26 cellular contexts compared by ENCODE assay signal in the genomic region with DNA sequence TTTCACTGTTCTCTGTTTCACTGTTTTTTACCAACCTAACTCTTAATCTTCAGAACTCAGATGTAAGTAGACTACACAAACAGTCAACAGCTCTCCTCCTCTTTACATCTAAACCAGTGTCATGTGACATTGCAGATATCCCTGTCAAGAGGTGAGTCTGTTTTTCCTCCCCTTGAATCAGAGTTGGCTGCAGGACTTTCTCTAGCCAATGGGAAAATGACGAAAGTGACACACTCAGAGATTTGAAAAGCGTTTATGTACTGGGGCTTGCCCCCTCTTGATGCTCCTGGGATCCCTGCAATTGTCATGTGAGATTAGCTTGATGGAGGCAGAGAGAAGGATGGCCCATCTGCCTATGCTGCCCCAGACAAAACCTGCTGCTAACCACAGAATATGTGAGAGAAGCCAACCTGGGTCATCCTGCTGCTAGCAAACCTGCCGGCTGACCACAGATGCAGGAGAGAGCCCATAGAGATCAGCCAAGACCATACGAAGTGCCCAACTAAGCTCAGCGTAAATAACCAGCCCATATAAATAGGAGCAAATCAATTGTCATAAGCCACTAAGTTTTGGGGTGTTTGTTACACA.
"Had no signal": no experiment of that assay in that cellular context is flagged by ENCODE, and none has a peak within 500 bp of the region (broad histone marks: within the 10 kb centered on the region; RNA-seq: fewer than 3 reads in every experiment).

No MANE protein-coding gene starts in this region.

- H3K4me3 ChIP-seq: cardiac muscle cell, MG63, SJSA1 had no signal

- H3K27ac ChIP-seq: brain microvascular endothelial cell, cardiac muscle cell, SJSA1 had no signal

- H3K36me3 ChIP-seq: brain microvascular endothelial cell, cardiac muscle cell, MG63, SJSA1 had no signal

- H3K9me3 ChIP-seq: MG63, SJSA1 had no signal

- DNase-seq: activated CD4-positive, alpha-beta memory T cell treated with anti-CD3 and anti-CD28 coated beads, Interleukin-2, amount 10 ng/mL, durations not matched to agents 7 days and 5 days; activated CD4-positive, alpha-beta T cell treated with anti-CD3 and anti-CD28 coated beads for 36 hours; activated CD4-positive, alpha-beta T cell treated with anti-CD3 and anti-CD28 coated beads, Interleukin-2, amount 50 U/mL, for 1 hour; activated gamma-delta T cell; activated naive CD4-positive, alpha-beta T cell treated with anti-CD3 and anti-CD28 coated beads for 36 hours; activated T-cell treated with anti-CD3 and anti-CD28 coated beads for 4 hours; activated T-cell treated with anti-CD3 and anti-CD28 coated beads, Interleukin-2, amount 50 U/mL, for 48 hours; amygdala; brain microvascular endothelial cell; MG63; MV-4-11; NCI-H1092 treated with DMSO at 0.1 percent for 48 hours; NCI-H1417 treated with DMSO at 0.1 percent for 48 hours; NCI-H1694; NCI-H2029; NCI-H2107; NCI-H524 treated with DMSO at 0.1 percent for 48 hours; NCI-H748 treated with DMSO at 0.1 percent for 48 hours; NK-92 treated with Interleukin-12 subunit alpha and Interleukin-12 subunit beta, amount 100 ng/mL, for 24 hours; SHP77; T-cell; T-helper 2 cell; T1000 had no signal

- ATAC-seq: activated CD4-positive, alpha-beta T cell treated with anti-CD3 and anti-CD28 coated beads for 36 hours; activated T-helper 17 cell treated with anti-CD3 and anti-CD28 coated beads, Interleukin-2, amount 50 U/mL, for 72 hours; T-cell had no signal

- H3K27me3 ChIP-seq: brain microvascular endothelial cell, cardiac muscle cell, SJSA1 had no signal

- H3K4me1 ChIP-seq: SJSA1 had no signal
